In the genomic region with DNA sequence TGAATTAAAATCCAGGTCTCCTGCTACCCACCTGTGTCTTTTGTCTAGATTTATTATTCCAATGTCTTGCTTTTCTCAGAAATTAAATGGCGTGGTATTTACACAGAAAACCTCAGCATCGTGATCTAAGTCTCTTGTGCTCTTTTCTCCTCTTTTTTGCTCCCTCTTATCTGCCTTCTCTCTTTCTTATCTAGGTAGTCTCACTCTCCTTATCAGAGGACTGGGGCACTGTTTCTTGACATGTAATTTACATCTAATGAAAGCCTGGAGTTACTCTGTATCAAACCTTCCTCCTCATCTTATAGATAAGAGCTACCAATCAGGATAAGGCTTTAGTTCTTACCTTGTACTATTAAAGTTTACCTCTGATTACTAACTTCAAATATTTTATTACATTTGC, we compare ENCODE assay signal across 23 cellular contexts.
"Had no signal": no experiment of that assay in that cellular context is flagged by ENCODE, and none has a peak within 500 bp of the region (broad histone marks: within the 10 kb centered on the region; RNA-seq: fewer than 3 reads in every experiment).

No MANE protein-coding gene starts in this region.

- H3K27me3 ChIP-seq: colonic mucosa, esophagus squamous epithelium, gastroesophageal sphincter, heart right ventricle, left lung had no signal

- H3K36me3 Mint-ChIP-seq: naive thymus-derived CD4-positive, alpha-beta T cell had no signal

- H3K4me1 Mint-ChIP-seq: naive thymus-derived CD4-positive, alpha-beta T cell had no signal

- H3K36me3 ChIP-seq: colonic mucosa, esophagus squamous epithelium, gastroesophageal sphincter, heart right ventricle, left lung, lower lobe of right lung had no signal

- H3K9me3 Mint-ChIP-seq: endodermal cell had no signal

- ATAC-seq: effector memory CD8-positive, alpha-beta T cell; esophagus mucosa; gastroesophageal sphincter; heart right ventricle; left cardiac atrium; left lung; left ventricle myocardium superior; lower lobe of right lung; naive thymus-derived CD4-positive, alpha-beta T cell had no signal

- H3K4me1 ChIP-seq: colonic mucosa, esophagus squamous epithelium, gastroesophageal sphincter, heart right ventricle, left lung, lower lobe of right lung had no signal

- DNase-seq: colonic mucosa; cortex of kidney; effector CD8-positive, alpha-beta T cell; effector memory CD8-positive, alpha-beta T cell; endodermal cell; erythroblast; esophagus squamous epithelium; foreskin fibroblast; glutamatergic neuron; head of caudate nucleus; heart right ventricle; hippocampal formation; left cardiac atrium; left lung; left ventricle myocardium superior; lower lobe of right lung; mesenchymal stem cell; midbrain; naive thymus-derived CD4-positive, alpha-beta T cell had no signal

- H3K4me3 Mint-ChIP-seq: dendritic cell treated with granulocyte-macrophage colony-stimulating factor and Interleukin-4, amounts not matched to agents 40 ng/mL and 50 ng/mL, for 4 days; effector memory CD8-positive, alpha-beta T cell; endodermal cell; naive thymus-derived CD4-positive, alpha-beta T cell had no signal

- H3K27ac ChIP-seq: colonic mucosa, epithelial cell of prostate, esophagus squamous epithelium, gastroesophageal sphincter, heart right ventricle, left lung, lower lobe of right lung had no signal

- H3K4me3 ChIP-seq: colonic mucosa, esophagus squamous epithelium, gastroesophageal sphincter, heart right ventricle, left lung, lower lobe of right lung had no signal

- H3K27ac Mint-ChIP-seq: dendritic cell treated with granulocyte-macrophage colony-stimulating factor and Interleukin-4, amounts not matched to agents 40 ng/mL and 50 ng/mL, for 4 days; effector memory CD8-positive, alpha-beta T cell; endodermal cell; naive thymus-derived CD4-positive, alpha-beta T cell had no signal

- H3K9me3 ChIP-seq: colonic mucosa, esophagus squamous epithelium, gastroesophageal sphincter, heart right ventricle, left lung, lower lobe of right lung had no signal

- H3K27me3 Mint-ChIP-seq: dendritic cell treated with granulocyte-macrophage colony-stimulating factor and Interleukin-4, amounts not matched to agents 40 ng/mL and 50 ng/mL, for 4 days; effector memory CD8-positive, alpha-beta T cell; naive thymus-derived CD4-positive, alpha-beta T cell had no signal
